Comparison of ENCODE assay signal across 8 cellular contexts in the genomic region with DNA sequence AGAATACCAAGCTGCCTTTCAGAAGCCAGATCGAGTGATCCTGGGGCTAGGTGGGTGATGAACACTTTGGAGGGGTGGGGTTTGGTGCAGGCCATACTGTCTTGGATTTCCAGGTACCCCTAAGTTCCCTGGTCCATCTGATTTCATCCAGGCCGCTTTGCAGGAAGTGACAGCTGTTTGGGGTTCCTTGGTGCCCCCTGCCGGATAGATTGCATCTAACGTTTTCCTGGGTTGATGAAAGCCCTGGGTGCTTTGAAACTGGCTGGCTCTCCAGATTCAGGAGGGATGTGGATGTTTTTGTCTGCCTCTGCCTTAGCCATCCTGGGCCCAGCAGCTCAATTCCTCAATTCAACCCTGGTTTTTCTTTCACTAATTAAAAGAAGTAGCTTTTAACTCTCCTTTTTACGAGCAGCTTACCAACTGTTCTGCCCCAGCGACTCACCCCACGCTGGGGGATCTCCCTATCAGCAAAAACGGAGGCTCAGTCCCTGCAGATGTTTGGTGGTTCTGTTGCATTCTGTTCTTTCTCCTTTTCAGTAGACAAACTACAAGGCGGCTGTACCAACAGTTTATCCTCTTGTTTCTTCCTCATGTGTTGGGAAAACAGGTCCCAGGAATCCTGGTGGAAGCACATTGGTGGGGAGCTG. TPM values are rescaled to one million over a fixed set of nuclear protein-coding genes. Genes with fewer than 3 reads are reported as not detected.
DNase-seq lines count a peak whose midpoint lies in the region; ATAC-seq, FAIRE-seq and TF ChIP-seq lines count a peak whose summit lies in the region.

No MANE protein-coding gene starts in this region.

- H3K27me3 ChIP-seq in DOHH2 (ENCODE audit: control insufficient read depth, low read length) (no peaks in the 10 kb centered on the region), Karpas-422 (ENCODE audit: low read length) (no peaks in the 10 kb centered on the region)

- H3K79me2 ChIP-seq in DOHH2 (ENCODE audit: control insufficient read depth, low read length) (no peaks in the 10 kb centered on the region), Karpas-422 (ENCODE audit: low read length) (no peaks in the 10 kb centered on the region)

- no peaks in the 10 kb centered on the region for H3K9me3 Mint-ChIP-seq in activated naive CD4-positive, alpha-beta T cell treated with anti-CD3 and anti-CD28 coated beads, Interleukin-2, amount 10 ng/mL, durations not matched to agents 7 days and 5 days

- no peaks in the 10 kb centered on the region for H3K4me1 Mint-ChIP-seq in activated naive CD4-positive, alpha-beta T cell treated with anti-CD3 and anti-CD28 coated beads, Interleukin-2, amount 10 ng/mL, durations not matched to agents 7 days and 5 days

- ATAC-seq in GM21619 (IDR thresholded peaks at IDR 0.05; ENCODE audit: unreplicated experiment): peak; percentile 72

- H3K27me3 Mint-ChIP-seq in activated naive CD4-positive, alpha-beta T cell treated with anti-CD3 and anti-CD28 coated beads, Interleukin-2, amount 10 ng/mL, durations not matched to agents 7 days and 5 days: peaks cover 38% of the 10 kb centered on the region

- FAIRE-seq in urothelium cell line (lab: Jason Lieb, UNC): peak; percentile 35

- H3K4me3 ChIP-seq in DOHH2 (ENCODE audit: low read length) (no peak overlapping the region), Karpas-422 (ENCODE audit: low read length) (no peak overlapping the region), SK-N-MC (no peak overlapping the region)

- TF ChIP-seq CTCF in DOHH2 (IDR thresholded peaks at IDR 0.05; ENCODE audit: low read depth, low read length, poor library complexity, severe bottlenecking): peak; percentile 76

- H3K27ac ChIP-seq in DOHH2 (ENCODE audit: low read depth, low read length): no peak overlapping the region
- no peak overlapping the region for H3K27ac ChIP-seq in Karpas-422 (ENCODE audit: low read length)
- H3K27ac ChIP-seq in SK-N-MC: no peak overlapping the region

- no peaks in the 10 kb centered on the region for H3K4me1 ChIP-seq in DOHH2 (ENCODE audit: control insufficient read depth, low read length)
- H3K4me1 ChIP-seq in Karpas-422 (ENCODE audit: low read length): peaks cover 3% of the 10 kb centered on the region; the same call in 1 of the 2 replicates

- no peak overlapping the region for H3K4me3 Mint-ChIP-seq in activated naive CD4-positive, alpha-beta T cell treated with anti-CD3 and anti-CD28 coated beads, Interleukin-2, amount 10 ng/mL, durations not matched to agents 7 days and 5 days

- no peak overlapping the region for H2AFZ ChIP-seq in Karpas-422 (ENCODE audit: low read length)

- H3K36me3 Mint-ChIP-seq in activated naive CD4-positive, alpha-beta T cell treated with anti-CD3 and anti-CD28 coated beads, Interleukin-2, amount 10 ng/mL, durations not matched to agents 7 days and 5 days: no peaks in the 10 kb centered on the region

- no peak overlapping the region for H3K9ac ChIP-seq in Karpas-422 (ENCODE audit: low read length)
- no peak overlapping the region for H3K9ac ChIP-seq in SK-N-MC (ENCODE audit: insufficient read length)

- intact Hi-C loops in head of caudate nucleus (cut with DNase I) (loop anchor here (2.0 kb wide), 1 partner anchor 75 kb away; no protein-coding TSS in a partner anchor), posterior cingulate gyrus (cut with DNase I) (loop anchor here (1.0 to 10.0 kb wide), 2 partner anchors 49 to 76 kb away; no protein-coding TSS in a partner anchor)

- H3K9me2 ChIP-seq in DOHH2 (replicated peaks; ENCODE audit: control insufficient read depth, low read length): no peaks in the 10 kb centered on the region
- H3K9me2 ChIP-seq in Karpas-422 (replicated peaks; ENCODE audit: insufficient read depth, low read length): no peaks in the 10 kb centered on the region

- H3K9me3 ChIP-seq in DOHH2 (ENCODE audit: control insufficient read depth, insufficient read depth, low read length) (no peaks in the 10 kb centered on the region), Karpas-422 (ENCODE audit: low read length) (no peaks in the 10 kb centered on the region), SK-N-MC (ENCODE audit: low read depth, low read length) (no peaks in the 10 kb centered on the region)

- H4K20me1 ChIP-seq in DOHH2 (ENCODE audit: control insufficient read depth, insufficient read depth, low read depth, low read length) (no peaks in the 10 kb centered on the region), Karpas-422 (ENCODE audit: insufficient read depth, low read depth, low read length) (no peaks in the 10 kb centered on the region)

- no peaks in the 10 kb centered on the region for H3K36me3 ChIP-seq in DOHH2 (ENCODE audit: control insufficient read depth, low read length)
- no peaks in the 10 kb centered on the region for H3K36me3 ChIP-seq in Karpas-422 (ENCODE audit: insufficient read depth, low read length)
- H3K36me3 ChIP-seq in SK-N-MC (ENCODE audit: insufficient read depth, low read length): no peaks in the 10 kb centered on the region

- H3K27ac Mint-ChIP-seq in activated naive CD4-positive, alpha-beta T cell treated with anti-CD3 and anti-CD28 coated beads, Interleukin-2, amount 10 ng/mL, durations not matched to agents 7 days and 5 days: no peak overlapping the region

- no peak overlapping the region for H3K4me2 ChIP-seq in DOHH2 (ENCODE audit: low read length)
- H3K4me2 ChIP-seq in Karpas-422 (ENCODE audit: low read depth, low read length, poor library complexity, severe bottlenecking): no peak overlapping the region

- no peaks in the 10 kb centered on the region for H3F3A ChIP-seq in DOHH2 (ENCODE audit: control insufficient read depth, insufficient read depth)

- CTCF ChIA-PET in activated naive CD4-positive, alpha-beta T cell treated with anti-CD3 and anti-CD28 coated beads, Interleukin-2, amount 10 ng/mL, durations not matched to agents 7 days and 5 days (lab: Charles Lee): interaction anchor here (0.7 to 11.1 kb wide), 16 partner anchors 9 to 236 kb away, joined by 3 to 209 read pairs (median 4); partner anchors contain the start of gene GPR148

- DNase-seq in Karpas-422 (peak; percentile 84), SK-N-MC (ENCODE audit: low read depth, low spot score) (peak; percentile 6), head of caudate nucleus (peak; percentile 65 to 95 (median 88)), posterior cingulate gyrus (peak in 8 of 10 donors; percentile 64 to 96 (median 82)), urothelium cell line (ENCODE audit: low spot score) (peak; percentile 76)
- peak; percentile 84 for DNase-seq in activated naive CD4-positive, alpha-beta T cell treated with anti-CD3 and anti-CD28 coated beads, Interleukin-2, amount 10 ng/mL, durations not matched to agents 7 days and 5 days

RNA-seq across cellular contexts. Expression of gene ARHGEF4, which starts 37.1 kb away (rescaled TPM):
- not detected in 2 replicates for total RNA-seq in Karpas-422 (2014; rRNA removed; shearing (Covaris generic); ENCODE audit: low replicate concordance)

Comparison
In these comparisons a context has a peak if more than half of its experiments do, and no peak if none do; other contexts are left out.
1. DNase-seq: peak in every context shown above with its lines; median percentile 88 in head of caudate nucleus; 84 in Karpas-422; 84 in activated naive CD4-positive, alpha-beta T cell treated with anti-CD3 and anti-CD28 coated beads, Interleukin-2, amount 10 ng/mL, durations not matched to agents 7 days and 5 days; 82 in posterior cingulate gyrus; 76 in urothelium cell line; 6 in SK-N-MC.